In genomic region chr17:48161127-48161905, GRCh38 we compare ENCODE assay signal across 13 cellular contexts. TPM values are rescaled to one million over a fixed set of nuclear protein-coding genes. Genes with fewer than 3 reads are reported as not detected.
DNase-seq lines count a peak whose midpoint lies in the region; ATAC-seq, FAIRE-seq and TF ChIP-seq lines count a peak whose summit lies in the region.
"Had no signal": no experiment of that assay in that cellular context is flagged by ENCODE, and none has a peak within 500 bp of the region (broad histone marks: within the 10 kb centered on the region; RNA-seq: fewer than 3 reads in every experiment).

No MANE protein-coding gene starts in this region.

- no peak overlapping the region for H2AK5ac ChIP-seq in mesendoderm (ENCODE audit: low read length)

- 87% methylated on average over 4 of the region's 4 CpGs for WGBS in A549 (ENCODE audit: missing lambda C conversion rate)
- no CpG with 5 or more reads among the region's 4 CpGs for WGBS in mesendoderm (ENCODE audit: extremely low coverage, insufficient coverage, low lambda C conversion rate)
- 86% methylated on average over 4 of the region's 4 CpGs for WGBS in right cardiac atrium

- POLR2A ChIA-PET in A549 (lab: Yijun Ruan, JAX) (no interaction called here), HEK293T (lab: Yijun Ruan, JAX) (interaction anchor here (0.5 kb wide), 1 partner anchor 94 kb away, joined by 3 read pairs; no protein-coding TSS in a partner anchor), PC-9 (lab: Charles Lee; ENCODE audit: unreplicated experiment) (interaction anchor here (0.7 kb wide), 1 partner anchor 64 kb away, joined by 4 read pairs; no protein-coding TSS in a partner anchor)

- H3K9ac ChIP-seq in colonic mucosa (ENCODE audit: low read depth in 2 of 2, low read length in 2 of 2): no peak overlapping the region
- no peak overlapping the region for H3K9ac ChIP-seq in mesendoderm (ENCODE audit: low read length)
- H3K9ac ChIP-seq in Karpas-422 (ENCODE audit: low read length): no peak overlapping the region

- peak overlapping the region; percentile 16 for H3K18ac ChIP-seq in mesendoderm (ENCODE audit: low read length)

- BruUV-seq in PC-9 (replicated peaks; lab: Mats Ljungman, UMichigan): no TSS peak

- peaks cover 18% of the 10 kb centered on the region for H3K4me1 ChIP-seq in A549
- no peaks in the 10 kb centered on the region for H3K4me1 ChIP-seq in colonic mucosa
- H3K4me1 ChIP-seq in mesendoderm (ENCODE audit: control insufficient read depth, low read depth, low read length): peaks cover 14% of the 10 kb centered on the region
- no peaks in the 10 kb centered on the region for H3K4me1 ChIP-seq in PC-9 (replicated peaks; ENCODE audit: insufficient read depth)
- no peaks in the 10 kb centered on the region for H3K4me1 ChIP-seq in right cardiac atrium (ENCODE audit: control insufficient read depth, insufficient read depth, low read length)
- H3K4me1 ChIP-seq in Karpas-422 (ENCODE audit: low read length): no peaks in the 10 kb centered on the region

- no peak for FAIRE-seq in A549 (lab: Jason Lieb, UNC)

- H2BK5ac ChIP-seq in mesendoderm (ENCODE audit: low read length): no peak overlapping the region

- H3K79me1 ChIP-seq in mesendoderm (ENCODE audit: low read length): no peaks in the 10 kb centered on the region

- H3K79me2 ChIP-seq in mesendoderm (ENCODE audit: control insufficient read depth, insufficient read depth, low read length) (no peaks in the 10 kb centered on the region), PC-9 (ENCODE audit: low read depth) (no peaks in the 10 kb centered on the region), Karpas-422 (ENCODE audit: low read length) (no peaks in the 10 kb centered on the region)

- DNase-seq in A549 (ENCODE audit: low read depth in 1 of 2, low spot score in 1 of 2) (no peak), HEK293T (ENCODE audit: extremely low spot score) (no peak), colonic mucosa (no peak), mesendoderm (no peak), PC-9 (no peak), right cardiac atrium (no peak), Karpas-422 (no peak)
- no peak for DNase-seq in activated CD8-positive, alpha-beta memory T cell treated with anti-CD3 and anti-CD28 coated beads, Interleukin-2, amount 50 U/mL, for 48 hours
- DNase-seq: CD4-positive, CD25-positive, alpha-beta regulatory T cell; KG1; MG63; NCI-H524; SIG-M5 had no signal

- no peak for TF ChIP-seq CTCF in A549 (IDR thresholded peaks at IDR 0.05)
- TF ChIP-seq CTCF in colonic mucosa (IDR thresholded peaks at IDR 0.05): no peak
- no peak for TF ChIP-seq CTCF in PC-9 (conservative IDR thresholded peaks at IDR 0.05)

- no peaks in the 10 kb centered on the region for H3K27me3 ChIP-seq in colonic mucosa
- no peaks in the 10 kb centered on the region for H3K27me3 ChIP-seq in mesendoderm (ENCODE audit: insufficient read depth, low read length, poor library complexity)
- H3K27me3 ChIP-seq in PC-9 (ENCODE audit: insufficient read depth, low read depth): no peaks in the 10 kb centered on the region
- no peaks in the 10 kb centered on the region for H3K27me3 ChIP-seq in right cardiac atrium (ENCODE audit: control insufficient read depth, insufficient read depth)
- H3K27me3 ChIP-seq in Karpas-422 (ENCODE audit: low read length): no peaks in the 10 kb centered on the region
- H3K27me3 ChIP-seq: MG63 had no signal

- H3K9me3 ChIP-seq in A549 (no peaks in the 10 kb centered on the region), colonic mucosa (no peaks in the 10 kb centered on the region), PC-9 (ENCODE audit: insufficient read depth, low read depth) (no peaks in the 10 kb centered on the region), right cardiac atrium (ENCODE audit: control insufficient read depth, low read length) (no peaks in the 10 kb centered on the region), Karpas-422 (ENCODE audit: low read length) (no peaks in the 10 kb centered on the region)
- H3K9me3 ChIP-seq: MG63 had no signal

- H3K4me2 ChIP-seq in A549: no peak overlapping the region
- H3K4me2 ChIP-seq in mesendoderm (ENCODE audit: low read length): no peak overlapping the region
- no peak overlapping the region for H3K4me2 ChIP-seq in PC-9
- no peak overlapping the region for H3K4me2 ChIP-seq in Karpas-422 (ENCODE audit: low read depth, low read length, poor library complexity, severe bottlenecking)

- no peak overlapping the region for H2BK15ac ChIP-seq in mesendoderm (replicated peaks; ENCODE audit: low read depth)

- H3K4me3 ChIP-seq in A549 (no peak overlapping the region), colonic mucosa (no peak overlapping the region), mesendoderm (ENCODE audit: low read length) (no peak overlapping the region), PC-9 (no peak overlapping the region), right cardiac atrium (ENCODE audit: low read length) (no peak overlapping the region), Karpas-422 (ENCODE audit: low read length) (no peak overlapping the region)
- H3K4me3 ChIP-seq: MG63 had no signal

- H3K27ac ChIP-seq in A549 (no peak overlapping the region), colonic mucosa (peak overlapping the region; percentile 39), mesendoderm (ENCODE audit: low read depth, low read length) (no peak overlapping the region), PC-9 (no peak overlapping the region), right cardiac atrium (ENCODE audit: low read length) (no peak overlapping the region), Karpas-422 (ENCODE audit: low read length) (no peak overlapping the region)

- no peaks in the 10 kb centered on the region for H3K36me3 ChIP-seq in colonic mucosa
- H3K36me3 ChIP-seq in mesendoderm (ENCODE audit: control insufficient read depth, insufficient read depth, low read length): no peaks in the 10 kb centered on the region
- no peaks in the 10 kb centered on the region for H3K36me3 ChIP-seq in PC-9 (ENCODE audit: low read depth)
- no peaks in the 10 kb centered on the region for H3K36me3 ChIP-seq in Karpas-422 (ENCODE audit: insufficient read depth, low read length)
- H3K36me3 ChIP-seq: MG63 had no signal

- no peaks in the 10 kb centered on the region for H3K9me2 ChIP-seq in PC-9 (ENCODE audit: insufficient read depth)
- H3K9me2 ChIP-seq in Karpas-422 (replicated peaks; ENCODE audit: insufficient read depth, low read length): no peaks in the 10 kb centered on the region

- H2AFZ ChIP-seq in PC-9 (no peak overlapping the region), Karpas-422 (ENCODE audit: low read length) (no peak overlapping the region)

- intact Hi-C loops in colonic mucosa (cut with DNase I) (no loop called here), PC-9 (cut with micrococcal nuclease; ENCODE audit: unreplicated experiment) (no loop called here), right cardiac atrium (cut with DNase I) (no loop called here)

- H3F3A ChIP-seq in PC-9 (ENCODE audit: insufficient read depth, low read depth): no peaks in the 10 kb centered on the region

- no peak for TF ChIP-seq POLR2A in A549 (IDR thresholded peaks at IDR 0.05; ENCODE audit: low read length)

- TF ChIP-seq RAD21 in A549 (conservative IDR thresholded peaks at IDR 0.05 in 1 of 2, IDR thresholded peaks at IDR 0.05 in 1 of 2): no peak

- no peak for TF ChIP-seq EP300 in A549 (IDR thresholded peaks at IDR 0.05)

- no peak for ATAC-seq in A549
- no peak for ATAC-seq in right cardiac atrium

- H4K8ac ChIP-seq in mesendoderm (ENCODE audit: low read depth, low read length): no peak overlapping the region

- H4K20me1 ChIP-seq in PC-9 (ENCODE audit: insufficient read depth): no peaks in the 10 kb centered on the region
- no peaks in the 10 kb centered on the region for H4K20me1 ChIP-seq in Karpas-422 (ENCODE audit: insufficient read depth, low read depth, low read length)

- peak overlapping the region; percentile 17 for H2BK120ac ChIP-seq in mesendoderm (ENCODE audit: low read depth, low read length)

- H3K4ac ChIP-seq in mesendoderm (ENCODE audit: low read depth, low read length): no peak overlapping the region

- no peak overlapping the region for H3K23ac ChIP-seq in mesendoderm (ENCODE audit: low read length)

- CTCF ChIA-PET in A549 (lab: Yijun Ruan, JAX): interaction anchor here (0.9 to 1.0 kb wide), 2 partner anchors 8 to 457 kb away, joined by 4 read pairs; no protein-coding TSS in a partner anchor
- CTCF ChIA-PET in HEK293T (lab: Yijun Ruan, JAX): no interaction called here
- CTCF ChIA-PET in PC-9 (lab: Charles Lee): no interaction called here

- no peak overlapping the region for H3K56ac ChIP-seq in mesendoderm (ENCODE audit: low read length)

- no peak overlapping the region for H4K5ac ChIP-seq in mesendoderm (ENCODE audit: low read length)

TF ChIP-seq in A549, 52 proteins besides CTCF, POLR2A, EP300 and RAD21:
- TF ChIP-seq MAFK (IDR thresholded peaks at IDR 0.05; ENCODE audit: partially characterized antibody): peak; percentile 69
- TF ChIP-seq FOXS1 (CRISPR knock-in tag; IDR thresholded peaks at IDR 0.05): no peak

TF ChIP-seq in HEK293T, 16 proteins besides CTCF, POLR2A, EP300 and RAD21:
- no peak for TF ChIP-seq SUZ12 (IDR thresholded peaks at IDR 0.05)
- peak; percentile 51 for TF ChIP-seq PKNOX1 (IDR thresholded peaks at IDR 0.05)

RNA-seq across cellular contexts. Expression of gene SNX11, which starts 53.8 kb away (rescaled TPM):
- polyA plus RNA-seq in A549 (2011; rRNA removed) (28.4 and 30.9 TPM in 2 replicates), A549 (2017; fragmentation: RNase III; extraction: RNeasy Plus Mini Kit Qiagen cat#74134 plus additional on column Dnase treatment) (22.2 to 23.5 TPM (median 22.3 TPM) in 3 replicates), right cardiac atrium (7.5 TPM)
- polyA plus RNA-seq in A549 (2012; cell fraction: cytosol; rRNA removed): 13.8 and 17.9 TPM in 2 replicates
- 9.8 and 18.7 TPM in 2 replicates for polyA plus RNA-seq in A549 (2012; cell fraction: nucleus; rRNA removed)
- 22.6 and 29.9 TPM in 2 replicates for polyA minus RNA-seq in A549 (2011; rRNA and poly(A)+ RNA removed)
- total RNA-seq in colonic mucosa (10 to 100 TPM; 18.7 to 24.4 TPM), PC-9 (2021) (16.0 and 17.0 TPM in 2 replicates), right cardiac atrium (10 to 100 TPM; 10.4 to 16.6 (median 13.2) TPM)
- 10.0 TPM for polyA plus RNA-seq in mesendoderm (2013, experiment 1 of 2)
- 10.2 TPM for polyA plus RNA-seq in mesendoderm (2013, experiment 2 of 2)
- 14.6 and 16.4 TPM in 2 replicates for total RNA-seq in Karpas-422 (2014; rRNA removed; shearing (Covaris generic); ENCODE audit: low replicate concordance)
